In the genomic region with DNA sequence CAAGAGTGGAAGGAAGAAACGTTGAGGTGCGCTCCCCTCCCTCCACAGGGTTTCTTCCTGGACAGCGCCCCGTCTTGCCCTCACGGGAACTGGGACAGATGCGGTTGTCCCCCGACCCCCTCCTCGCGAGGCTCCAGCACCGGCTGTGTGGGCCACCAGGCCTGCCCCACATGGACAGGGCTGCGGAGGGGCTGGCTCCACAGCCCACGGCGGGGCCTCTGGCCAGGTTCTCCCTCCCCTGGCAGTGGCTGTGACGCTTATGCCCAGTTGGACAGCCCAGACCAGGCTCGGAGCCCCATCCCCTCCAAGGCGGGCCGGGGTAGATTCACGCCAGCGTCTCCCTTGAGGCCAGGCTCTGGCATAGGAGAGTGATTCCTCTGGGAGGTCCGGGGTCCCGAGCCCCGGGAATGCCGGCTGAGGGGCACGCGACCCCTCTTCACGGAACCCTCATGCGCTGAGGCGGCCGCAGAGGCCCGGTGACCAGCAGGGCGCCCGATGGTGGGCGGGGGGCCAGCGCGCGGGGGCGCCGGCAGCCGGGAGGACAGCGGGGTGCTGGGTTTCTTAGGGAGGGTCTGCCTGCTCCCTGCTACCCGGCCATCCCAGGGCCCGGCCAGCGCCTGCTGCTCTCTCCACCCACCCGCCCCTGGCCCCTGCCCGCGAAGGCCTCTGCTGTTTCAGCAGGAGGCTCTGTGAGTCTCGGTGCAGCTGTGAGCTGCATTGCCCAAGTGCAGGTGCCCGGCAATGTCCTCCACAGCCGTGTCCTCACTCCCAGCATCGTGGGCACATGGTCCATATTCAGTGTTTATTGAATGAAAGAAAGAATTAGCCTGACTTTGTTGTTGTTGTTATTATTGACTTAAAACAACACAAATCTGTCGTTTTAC, we compare ENCODE assay signal across 22 cellular contexts. TPM values are rescaled to one million over a fixed set of nuclear protein-coding genes. Genes with fewer than 3 reads are reported as not detected.
A peak's percentile ranks its signal among the peaks of the same experiment; 100 is the strongest.
DNase-seq lines count a peak whose midpoint lies in the region; ATAC-seq and TF ChIP-seq lines count a peak whose summit lies in the region.
"Had no signal": no experiment of that assay in that cellular context is flagged by ENCODE, and none has a peak within 500 bp of the region (broad histone marks: within the 10 kb centered on the region; RNA-seq: fewer than 3 reads in every experiment).

No MANE protein-coding gene starts in this region.

- H3K27me3 ChIP-seq in ascending aorta (no peaks in the 10 kb centered on the region), testis (no peaks in the 10 kb centered on the region), stomach (no peaks in the 10 kb centered on the region)

- H3K27ac ChIP-seq in ascending aorta (peak overlapping the region; percentile 9 to 45), testis (no peak overlapping the region), stomach (no peak overlapping the region)
- H3K27ac ChIP-seq: C4-2B had no signal

- DNase-seq in Right ventricle myocardium superior = peak; percentile 37
- no peak for DNase-seq in Right ventricle myocardium inferior (ENCODE audit: missing footprints)
- DNase-seq in ascending aorta (ENCODE audit: low spot score in 2 of 2) = no peak
- DNase-seq in mesenteric fat pad (ENCODE audit: low spot score) = peak; percentile 78
- DNase-seq in testis = no peak
- no peak for DNase-seq in stomach
- DNase-seq in hypothalamus (lab: John Stamatoyannopoulos, UW) = no peak
- DNase-seq: AML-193; CD8-positive, alpha-beta memory T cell; H9; HFFc6; KBM-7; MM.1S; NCI-H1048; NCI-H1436; NCI-H187 treated with DMSO at 0.1 percent for 48 hours; NCI-H2107; NCI-H446 treated with DMSO at 0.1 percent for 48 hours; NCI-H526 treated with DMSO at 0.1 percent for 48 hours; OCI-M1 had no signal

- no peak for ATAC-seq in Right ventricle myocardium superior (ENCODE audit: poor library complexity)
- no peak for ATAC-seq in Right ventricle myocardium inferior
- no peak for ATAC-seq in GM19395 (IDR thresholded peaks at IDR 0.05; ENCODE audit: unreplicated experiment)

- H3K4me1 ChIP-seq in ascending aorta = peaks cover 7 to 53% of the 10 kb centered on the region in 2 donors
- H3K4me1 ChIP-seq in testis = peaks cover 18% of the 10 kb centered on the region
- peaks cover 36 to 47% (median 39%) of the 10 kb centered on the region in 4 donors for H3K4me1 ChIP-seq in stomach

- TF ChIP-seq EP300 in stomach (IDR thresholded peaks at IDR 0.05) = no peak

- H3K4me3 ChIP-seq in ascending aorta (no peak overlapping the region), testis (peak overlapping the region; percentile 42 to 51), stomach (no peak overlapping the region)

- TF ChIP-seq CTCF in ascending aorta (IDR thresholded peaks at IDR 0.05) = no peak
- no peak for TF ChIP-seq CTCF in testis (IDR thresholded peaks at IDR 0.05)
- no peak for TF ChIP-seq CTCF in stomach (IDR thresholded peaks at IDR 0.05)

- WGBS in testis, 2 donors = 64 to 83% methylated on average over 16 to 51 of the region's 51 CpGs
- 90 to 94% (median 93%) methylated on average over 20 to 51 of the region's 51 CpGs for WGBS in stomach, 5 donors

- H3K9me3 ChIP-seq in ascending aorta (no peaks in the 10 kb centered on the region), testis (no peaks in the 10 kb centered on the region), stomach (no peaks in the 10 kb centered on the region)

- intact Hi-C loops in Right ventricle myocardium superior (cut with DNase I) (no loop called here), Right ventricle myocardium inferior (cut with DNase I) (loop anchor here (2.0 kb wide), 1 partner anchor 47 kb away; no protein-coding TSS in a partner anchor), ascending aorta (cut with DNase I) (no loop called here), testis (cut with DNase I; ENCODE audit: low total_unique reads) (no loop called here), stomach (cut with DNase I; ENCODE audit: low total_unique reads) (no loop called here)

- H3K36me3 ChIP-seq in ascending aorta (no peaks in the 10 kb centered on the region), testis (ENCODE audit: low read depth, missing control alignments) (no peaks in the 10 kb centered on the region), stomach (no peaks in the 10 kb centered on the region)

- no peak for TF ChIP-seq POLR2A in testis (IDR thresholded peaks at IDR 0.05)
- no peak for TF ChIP-seq POLR2A in stomach (IDR thresholded peaks at IDR 0.05)

RNA-seq across cellular contexts. Expression of a gene that starts 20.3 kb away (rescaled TPM):
- 181 TPM for total RNA-seq in Right ventricle myocardium superior
- 189 TPM for total RNA-seq in Right ventricle myocardium inferior
- total RNA-seq in ascending aorta = 502 TPM
- 88.6 TPM for total RNA-seq in mesenteric fat pad
- 100 to 1,000 TPM; 416 to 575 TPM for total RNA-seq in testis
- polyA plus RNA-seq in testis (ENCODE audit: insufficient read depth, low read depth, low replicate concordance) = 193 TPM
- total RNA-seq in stomach = 100 to 1,000 TPM in 2 of 5 donors, 10 to 100 TPM in 3; 31.4 to 409 (median 93.4) TPM
- polyA plus RNA-seq in stomach = 100 to 1,000 TPM in 1 of 3 donors, 10 to 100 TPM in 2; 34.7 to 109 (median 62.0) TPM

Comparison
In these comparisons a context has a peak if more than half of its experiments do, and no peak if none do; other contexts are left out.
1. DNase-seq: peak in Right ventricle myocardium superior (single experiment) and mesenteric fat pad (single experiment); none in Right ventricle myocardium inferior (single experiment), ascending aorta (0 of 2), testis (single experiment), stomach (single experiment) and hypothalamus (0 of 51).
2. H3K27ac ChIP-seq: peak in ascending aorta (2 of 2); none in testis (0 of 2) and stomach (0 of 5).
3. H3K4me3 ChIP-seq: peak in testis (2 of 2); none in ascending aorta (0 of 2) and stomach (0 of 4).